1 cellular context compared by ENCODE assay signal in the genomic region with DNA sequence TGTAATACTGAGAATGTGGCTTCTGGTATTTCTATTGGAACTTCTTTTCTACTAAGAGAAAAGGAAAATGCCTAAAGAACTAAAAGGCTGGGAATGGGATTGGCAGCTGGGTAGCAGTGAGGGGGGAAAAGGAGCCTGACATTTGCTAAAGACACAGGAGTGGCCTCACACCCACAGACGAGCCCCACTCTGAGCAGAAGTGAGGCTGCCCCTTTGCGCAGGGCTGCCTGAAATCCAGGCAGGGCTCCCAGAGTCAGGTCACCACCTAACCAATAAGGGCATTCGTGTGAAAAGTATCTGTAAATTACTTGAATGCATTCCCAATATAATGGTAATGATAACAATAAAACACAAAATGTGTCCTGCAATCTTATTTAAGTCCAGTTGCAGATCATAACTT.
TF ChIP-seq lines count a peak whose summit lies in the region.

No MANE protein-coding gene starts in this region.

TF ChIP-seq in K562, 482 proteins besides CTCF, POLR2A, EP300 and RAD21 (continued from another document):
- TF ChIP-seq, protein P1, sequence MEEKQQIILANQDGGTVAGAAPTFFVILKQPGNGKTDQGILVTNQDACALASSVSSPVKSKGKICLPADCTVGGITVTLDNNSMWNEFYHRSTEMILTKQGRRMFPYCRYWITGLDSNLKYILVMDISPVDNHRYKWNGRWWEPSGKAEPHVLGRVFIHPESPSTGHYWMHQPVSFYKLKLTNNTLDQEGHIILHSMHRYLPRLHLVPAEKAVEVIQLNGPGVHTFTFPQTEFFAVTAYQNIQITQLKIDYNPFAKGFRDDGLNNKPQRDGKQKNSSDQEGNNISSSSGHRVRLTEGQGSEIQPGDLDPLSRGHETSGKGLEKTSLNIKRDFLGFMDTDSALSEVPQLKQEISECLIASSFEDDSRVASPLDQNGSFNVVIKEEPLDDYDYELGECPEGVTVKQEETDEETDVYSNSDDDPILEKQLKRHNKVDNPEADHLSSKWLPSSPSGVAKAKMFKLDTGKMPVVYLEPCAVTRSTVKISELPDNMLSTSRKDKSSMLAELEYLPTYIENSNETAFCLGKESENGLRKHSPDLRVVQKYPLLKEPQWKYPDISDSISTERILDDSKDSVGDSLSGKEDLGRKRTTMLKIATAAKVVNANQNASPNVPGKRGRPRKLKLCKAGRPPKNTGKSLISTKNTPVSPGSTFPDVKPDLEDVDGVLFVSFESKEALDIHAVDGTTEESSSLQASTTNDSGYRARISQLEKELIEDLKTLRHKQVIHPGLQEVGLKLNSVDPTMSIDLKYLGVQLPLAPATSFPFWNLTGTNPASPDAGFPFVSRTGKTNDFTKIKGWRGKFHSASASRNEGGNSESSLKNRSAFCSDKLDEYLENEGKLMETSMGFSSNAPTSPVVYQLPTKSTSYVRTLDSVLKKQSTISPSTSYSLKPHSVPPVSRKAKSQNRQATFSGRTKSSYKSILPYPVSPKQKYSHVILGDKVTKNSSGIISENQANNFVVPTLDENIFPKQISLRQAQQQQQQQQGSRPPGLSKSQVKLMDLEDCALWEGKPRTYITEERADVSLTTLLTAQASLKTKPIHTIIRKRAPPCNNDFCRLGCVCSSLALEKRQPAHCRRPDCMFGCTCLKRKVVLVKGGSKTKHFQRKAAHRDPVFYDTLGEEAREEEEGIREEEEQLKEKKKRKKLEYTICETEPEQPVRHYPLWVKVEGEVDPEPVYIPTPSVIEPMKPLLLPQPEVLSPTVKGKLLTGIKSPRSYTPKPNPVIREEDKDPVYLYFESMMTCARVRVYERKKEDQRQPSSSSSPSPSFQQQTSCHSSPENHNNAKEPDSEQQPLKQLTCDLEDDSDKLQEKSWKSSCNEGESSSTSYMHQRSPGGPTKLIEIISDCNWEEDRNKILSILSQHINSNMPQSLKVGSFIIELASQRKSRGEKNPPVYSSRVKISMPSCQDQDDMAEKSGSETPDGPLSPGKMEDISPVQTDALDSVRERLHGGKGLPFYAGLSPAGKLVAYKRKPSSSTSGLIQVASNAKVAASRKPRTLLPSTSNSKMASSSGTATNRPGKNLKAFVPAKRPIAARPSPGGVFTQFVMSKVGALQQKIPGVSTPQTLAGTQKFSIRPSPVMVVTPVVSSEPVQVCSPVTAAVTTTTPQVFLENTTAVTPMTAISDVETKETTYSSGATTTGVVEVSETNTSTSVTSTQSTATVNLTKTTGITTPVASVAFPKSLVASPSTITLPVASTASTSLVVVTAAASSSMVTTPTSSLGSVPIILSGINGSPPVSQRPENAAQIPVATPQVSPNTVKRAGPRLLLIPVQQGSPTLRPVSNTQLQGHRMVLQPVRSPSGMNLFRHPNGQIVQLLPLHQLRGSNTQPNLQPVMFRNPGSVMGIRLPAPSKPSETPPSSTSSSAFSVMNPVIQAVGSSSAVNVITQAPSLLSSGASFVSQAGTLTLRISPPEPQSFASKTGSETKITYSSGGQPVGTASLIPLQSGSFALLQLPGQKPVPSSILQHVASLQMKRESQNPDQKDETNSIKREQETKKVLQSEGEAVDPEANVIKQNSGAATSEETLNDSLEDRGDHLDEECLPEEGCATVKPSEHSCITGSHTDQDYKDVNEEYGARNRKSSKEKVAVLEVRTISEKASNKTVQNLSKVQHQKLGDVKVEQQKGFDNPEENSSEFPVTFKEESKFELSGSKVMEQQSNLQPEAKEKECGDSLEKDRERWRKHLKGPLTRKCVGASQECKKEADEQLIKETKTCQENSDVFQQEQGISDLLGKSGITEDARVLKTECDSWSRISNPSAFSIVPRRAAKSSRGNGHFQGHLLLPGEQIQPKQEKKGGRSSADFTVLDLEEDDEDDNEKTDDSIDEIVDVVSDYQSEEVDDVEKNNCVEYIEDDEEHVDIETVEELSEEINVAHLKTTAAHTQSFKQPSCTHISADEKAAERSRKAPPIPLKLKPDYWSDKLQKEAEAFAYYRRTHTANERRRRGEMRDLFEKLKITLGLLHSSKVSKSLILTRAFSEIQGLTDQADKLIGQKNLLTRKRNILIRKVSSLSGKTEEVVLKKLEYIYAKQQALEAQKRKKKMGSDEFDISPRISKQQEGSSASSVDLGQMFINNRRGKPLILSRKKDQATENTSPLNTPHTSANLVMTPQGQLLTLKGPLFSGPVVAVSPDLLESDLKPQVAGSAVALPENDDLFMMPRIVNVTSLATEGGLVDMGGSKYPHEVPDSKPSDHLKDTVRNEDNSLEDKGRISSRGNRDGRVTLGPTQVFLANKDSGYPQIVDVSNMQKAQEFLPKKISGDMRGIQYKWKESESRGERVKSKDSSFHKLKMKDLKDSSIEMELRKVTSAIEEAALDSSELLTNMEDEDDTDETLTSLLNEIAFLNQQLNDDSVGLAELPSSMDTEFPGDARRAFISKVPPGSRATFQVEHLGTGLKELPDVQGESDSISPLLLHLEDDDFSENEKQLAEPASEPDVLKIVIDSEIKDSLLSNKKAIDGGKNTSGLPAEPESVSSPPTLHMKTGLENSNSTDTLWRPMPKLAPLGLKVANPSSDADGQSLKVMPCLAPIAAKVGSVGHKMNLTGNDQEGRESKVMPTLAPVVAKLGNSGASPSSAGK (IDR thresholded peaks at IDR 0.05), result no peak
- TF ChIP-seq ZNF282 (CRISPR knock-in tag; IDR thresholded peaks at IDR 0.05), result no peak
- TF ChIP-seq SRF (CRISPR knock-in tag; IDR thresholded peaks at IDR 0.05), result no peak
- TF ChIP-seq, protein P2, sequence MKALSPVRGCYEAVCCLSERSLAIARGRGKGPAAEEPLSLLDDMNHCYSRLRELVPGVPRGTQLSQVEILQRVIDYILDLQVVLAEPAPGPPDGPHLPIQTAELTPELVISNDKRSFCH (CRISPR knock-in tag; IDR thresholded peaks at IDR 0.05), result no peak
- TF ChIP-seq, protein P2 (tag; IDR thresholded peaks at IDR 0.05), result no peak
- TF ChIP-seq, protein P3, sequence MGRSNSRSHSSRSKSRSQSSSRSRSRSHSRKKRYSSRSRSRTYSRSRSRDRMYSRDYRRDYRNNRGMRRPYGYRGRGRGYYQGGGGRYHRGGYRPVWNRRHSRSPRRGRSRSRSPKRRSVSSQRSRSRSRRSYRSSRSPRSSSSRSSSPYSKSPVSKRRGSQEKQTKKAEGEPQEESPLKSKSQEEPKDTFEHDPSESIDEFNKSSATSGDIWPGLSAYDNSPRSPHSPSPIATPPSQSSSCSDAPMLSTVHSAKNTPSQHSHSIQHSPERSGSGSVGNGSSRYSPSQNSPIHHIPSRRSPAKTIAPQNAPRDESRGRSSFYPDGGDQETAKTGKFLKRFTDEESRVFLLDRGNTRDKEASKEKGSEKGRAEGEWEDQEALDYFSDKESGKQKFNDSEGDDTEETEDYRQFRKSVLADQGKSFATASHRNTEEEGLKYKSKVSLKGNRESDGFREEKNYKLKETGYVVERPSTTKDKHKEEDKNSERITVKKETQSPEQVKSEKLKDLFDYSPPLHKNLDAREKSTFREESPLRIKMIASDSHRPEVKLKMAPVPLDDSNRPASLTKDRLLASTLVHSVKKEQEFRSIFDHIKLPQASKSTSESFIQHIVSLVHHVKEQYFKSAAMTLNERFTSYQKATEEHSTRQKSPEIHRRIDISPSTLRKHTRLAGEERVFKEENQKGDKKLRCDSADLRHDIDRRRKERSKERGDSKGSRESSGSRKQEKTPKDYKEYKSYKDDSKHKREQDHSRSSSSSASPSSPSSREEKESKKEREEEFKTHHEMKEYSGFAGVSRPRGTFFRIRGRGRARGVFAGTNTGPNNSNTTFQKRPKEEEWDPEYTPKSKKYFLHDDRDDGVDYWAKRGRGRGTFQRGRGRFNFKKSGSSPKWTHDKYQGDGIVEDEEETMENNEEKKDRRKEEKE (IDR thresholded peaks at IDR 0.05; ENCODE audit: borderline replicate concordance in 1 of 2, control insufficient read depth in 1 of 2, low read depth in 2 of 2, low read length in 1 of 2), result no peak
- TF ChIP-seq BDP1 (IDR thresholded peaks at IDR 0.05; ENCODE audit: insufficient read depth, insufficient read length), result no peak
- TF ChIP-seq GTF2E2 (tag; IDR thresholded peaks at IDR 0.05), result no peak
- no peak for TF ChIP-seq YBX1 (IDR thresholded peaks at IDR 0.05)
- TF ChIP-seq, protein P4, sequence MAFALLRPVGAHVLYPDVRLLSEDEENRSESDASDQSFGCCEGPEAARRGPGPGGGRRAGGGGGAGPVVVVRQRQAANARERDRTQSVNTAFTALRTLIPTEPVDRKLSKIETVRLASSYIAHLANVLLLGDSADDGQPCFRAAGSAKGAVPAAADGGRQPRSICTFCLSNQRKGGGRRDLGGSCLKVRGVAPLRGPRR (CRISPR knock-in tag; IDR thresholded peaks at IDR 0.05), result no peak
- TF ChIP-seq, protein P5, sequence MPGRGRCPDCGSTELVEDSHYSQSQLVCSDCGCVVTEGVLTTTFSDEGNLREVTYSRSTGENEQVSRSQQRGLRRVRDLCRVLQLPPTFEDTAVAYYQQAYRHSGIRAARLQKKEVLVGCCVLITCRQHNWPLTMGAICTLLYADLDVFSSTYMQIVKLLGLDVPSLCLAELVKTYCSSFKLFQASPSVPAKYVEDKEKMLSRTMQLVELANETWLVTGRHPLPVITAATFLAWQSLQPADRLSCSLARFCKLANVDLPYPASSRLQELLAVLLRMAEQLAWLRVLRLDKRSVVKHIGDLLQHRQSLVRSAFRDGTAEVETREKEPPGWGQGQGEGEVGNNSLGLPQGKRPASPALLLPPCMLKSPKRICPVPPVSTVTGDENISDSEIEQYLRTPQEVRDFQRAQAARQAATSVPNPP (IDR thresholded peaks at IDR 0.05; ENCODE audit: borderline replicate concordance, insufficient read depth, insufficient read length), result no peak
- no peak for TF ChIP-seq ZNF586 (CRISPR knock-in tag; conservative IDR thresholded peaks at IDR 0.05)
- TF ChIP-seq TCF3 (CRISPR knock-in tag; IDR thresholded peaks at IDR 0.05), result no peak
- TF ChIP-seq ZNF274 (IDR thresholded peaks at IDR 0.05; ENCODE audit: borderline replicate concordance, low read depth, low read length), result no peak
- no peak for TF ChIP-seq NELFE (IDR thresholded peaks at IDR 0.05; ENCODE audit: insufficient read depth, insufficient read length)
- no peak for TF ChIP-seq CSDE1 (IDR thresholded peaks at IDR 0.05)
